In genomic region chr13:109220631-109221030, GRCh38 we compare ENCODE assay signal across 37 cellular contexts.
DNase-seq lines count a peak whose midpoint lies in the region; ATAC-seq, FAIRE-seq and TF ChIP-seq lines count a peak whose summit lies in the region.
"Had no signal": no experiment of that assay in that cellular context is flagged by ENCODE, and none has a peak within 500 bp of the region (broad histone marks: within the 10 kb centered on the region; RNA-seq: fewer than 3 reads in every experiment).

No MANE protein-coding gene starts in this region.

- CTCF ChIA-PET in H1 (lab: Charles Lee; ENCODE audit: partially characterized antibody), result interaction anchor here (1.3 kb wide), 1 partner anchor 407 kb away, joined by 5 read pairs; no protein-coding TSS in a partner anchor

- TF ChIP-seq EP300 in H1 (IDR thresholded peaks at IDR 0.05; ENCODE audit: borderline replicate concordance in 1 of 2, low read depth in 2 of 2, low read length in 2 of 2), result no peak

- no peaks in the 10 kb centered on the region for H3K27me3 Mint-ChIP-seq in activated CD4-positive, alpha-beta T cell treated with anti-CD3 and anti-CD28 coated beads, Interleukin-2, amount 10 ng/mL, durations not matched to agents 24 days and 14 days
- H3K27me3 Mint-ChIP-seq in neural progenitor cell (ENCODE audit: insufficient read depth, low read depth) (peaks cover 3% of the 10 kb centered on the region), HFFc6 (ENCODE audit: insufficient read depth) (no peaks in the 10 kb centered on the region)
- H3K27me3 Mint-ChIP-seq: B cell; CD4-positive, CD25-positive, alpha-beta regulatory T cell; CD8-positive, alpha-beta memory T cell had no signal

- H3K27ac Mint-ChIP-seq in activated CD4-positive, alpha-beta T cell treated with anti-CD3 and anti-CD28 coated beads, Interleukin-2, amount 10 ng/mL, durations not matched to agents 24 days and 14 days, result no peak overlapping the region
- H3K27ac Mint-ChIP-seq in neural progenitor cell (peak overlapping the region; percentile 17), HFFc6 (no peak overlapping the region)
- H3K27ac Mint-ChIP-seq: B cell; CD14-positive monocyte; CD4-positive, alpha-beta memory T cell; CD4-positive, alpha-beta T cell; CD4-positive, CD25-positive, alpha-beta regulatory T cell; CD8-positive, alpha-beta memory T cell; CD8-positive, alpha-beta T cell had no signal

- H2AK5ac ChIP-seq in H1 (ENCODE audit: low read depth, low read length) (no peak overlapping the region), trophoblast cell (ENCODE audit: low read length) (no peak overlapping the region)

- intact Hi-C loops in activated CD4-positive, alpha-beta T cell treated with anti-CD3 and anti-CD28 coated beads, Interleukin-2, amount 10 ng/mL, durations not matched to agents 24 days and 14 days (cut with micrococcal nuclease), result no loop called here

- no peak for TF ChIP-seq POLR2A in H1 (IDR thresholded peaks at IDR 0.05; ENCODE audit: control extremely low read depth in 1 of 2, low read depth in 2 of 2, low read length in 2 of 2)

- H3K4me3 Mint-ChIP-seq in activated CD4-positive, alpha-beta T cell treated with anti-CD3 and anti-CD28 coated beads, Interleukin-2, amount 10 ng/mL, durations not matched to agents 24 days and 14 days, result no peak overlapping the region
- H3K4me3 Mint-ChIP-seq in neural progenitor cell, result no peak overlapping the region
- no peak overlapping the region for H3K4me3 Mint-ChIP-seq in HFFc6
- H3K4me3 Mint-ChIP-seq: B cell; CD14-positive monocyte; CD4-positive, alpha-beta memory T cell; CD4-positive, alpha-beta T cell; CD4-positive, CD25-positive, alpha-beta regulatory T cell; CD8-positive, alpha-beta memory T cell; CD8-positive, alpha-beta T cell had no signal

- H3K79me1 ChIP-seq in H1 (ENCODE audit: low read depth, low read length) (no peaks in the 10 kb centered on the region), trophoblast cell (ENCODE audit: low read length) (no peaks in the 10 kb centered on the region)

- H3K4ac ChIP-seq in H1 (replicated peaks; ENCODE audit: insufficient read length, low read depth, low read length), result no peak overlapping the region
- no peak overlapping the region for H3K4ac ChIP-seq in trophoblast cell (ENCODE audit: low read depth, low read length)

- H4K91ac ChIP-seq in H1 (replicated peaks; ENCODE audit: insufficient read length, low read length), result no peak overlapping the region
- H4K91ac ChIP-seq in trophoblast cell (ENCODE audit: low read depth, low read length), result no peak overlapping the region

- no peaks in the 10 kb centered on the region for H3K4me1 Mint-ChIP-seq in activated CD4-positive, alpha-beta T cell treated with anti-CD3 and anti-CD28 coated beads, Interleukin-2, amount 10 ng/mL, durations not matched to agents 24 days and 14 days
- H3K4me1 Mint-ChIP-seq in neural progenitor cell (no peaks in the 10 kb centered on the region), HFFc6 (ENCODE audit: low read depth) (no peaks in the 10 kb centered on the region)
- H3K4me1 Mint-ChIP-seq: B cell; CD14-positive monocyte; CD4-positive, alpha-beta memory T cell; CD4-positive, CD25-positive, alpha-beta regulatory T cell; CD8-positive, alpha-beta memory T cell had no signal

- H3K27ac ChIP-seq in H1 (ENCODE audit: low read depth, low read length) (no peak overlapping the region), neural progenitor cell (no peak overlapping the region), trophoblast cell (ENCODE audit: low read depth, low read length) (no peak overlapping the region)
- H3K27ac ChIP-seq: 22Rv1; A549; BLaER1; BLaER1 treated with 17β-estradiol and CSF1 and Interleukin-3, amounts not matched to agents 10 nM and 100 nM; C4-2B had no signal

- H2BK12ac ChIP-seq in H1 (ENCODE audit: low read depth, low read length) (no peak overlapping the region), trophoblast cell (ENCODE audit: low read length) (no peak overlapping the region)

- H3K27me3 ChIP-seq in H1 (replicated peaks in 1 of 4; ENCODE audit: control insufficient read depth in 3 of 4, extremely low read depth in 1 of 4, insufficient read depth in 3 of 4, low read length in 3 of 4), result no peaks in the 10 kb centered on the region
- no peaks in the 10 kb centered on the region for H3K27me3 ChIP-seq in neural progenitor cell
- no peaks in the 10 kb centered on the region for H3K27me3 ChIP-seq in trophoblast cell (ENCODE audit: insufficient read depth, low read length)
- H3K27me3 ChIP-seq: BE2C; BLaER1; BLaER1 treated with 17β-estradiol and CSF1 and Interleukin-3, amounts not matched to agents 10 nM and 100 nM had no signal

- H2BK15ac ChIP-seq in H1 (ENCODE audit: low read length), result no peak overlapping the region

- TF ChIP-seq RAD21 in H1 (IDR thresholded peaks at IDR 0.05 in 1 of 2, conservative IDR thresholded peaks at IDR 0.05 in 1 of 2; ENCODE audit: low read depth in 2 of 2, low read length in 2 of 2), result no peak

- H4K5ac ChIP-seq in H1 (ENCODE audit: insufficient read length, low read depth, low read length), result no peak overlapping the region

- TF ChIP-seq CTCF in H1 (IDR thresholded peaks at IDR 0.05; ENCODE audit: control extremely low read depth in 1 of 3, insufficient read depth in 1 of 3, low read depth in 1 of 3, low read length in 3 of 3) (no peak), neural progenitor cell (IDR thresholded peaks at IDR 0.05) (no peak), HFFc6 (IDR thresholded peaks at IDR 0.05) (no peak)

- whole genome bisulfite sequencing in H1 (ENCODE audit: extremely low coverage in 1 of 2, insufficient coverage in 1 of 2, insufficient read length in 1 of 2, insufficient replicate concordance in 2 of 2, low coverage in 1 of 2, low lambda C conversion rate in 2 of 2, missing lambda C conversion rate in 1 of 2), 2 experiments, result 88% methylated on average over 3 of the region's 3 CpGs; no CpG with 5 or more reads in 1 of the 2 experiments
- no CpG with 5 or more reads among the region's 3 CpGs for WGBS in trophoblast cell (ENCODE audit: extremely low coverage, insufficient coverage, insufficient read length)

- H3K18ac ChIP-seq in H1 (ENCODE audit: extremely low read depth, low read length), result no peak overlapping the region
- H3K18ac ChIP-seq in trophoblast cell (ENCODE audit: low read length), result no peak overlapping the region

- H3K9ac ChIP-seq in H1 (replicated peaks in 1 of 4; ENCODE audit: extremely low read depth in 1 of 4, low read depth in 3 of 4, low read length in 3 of 4) (no peak overlapping the region), neural progenitor cell (no peak overlapping the region), trophoblast cell (ENCODE audit: low read length) (no peak overlapping the region)
- H3K9ac ChIP-seq: BLaER1; BLaER1 treated with 17β-estradiol and CSF1 and Interleukin-3, amounts not matched to agents 10 nM and 100 nM had no signal

- H3K79me2 ChIP-seq in H1 (ENCODE audit: control insufficient read depth in 1 of 2, insufficient read depth in 2 of 2, low read length in 2 of 2), result no peaks in the 10 kb centered on the region
- no peaks in the 10 kb centered on the region for H3K79me2 ChIP-seq in neural progenitor cell (ENCODE audit: low read depth)
- no peaks in the 10 kb centered on the region for H3K79me2 ChIP-seq in trophoblast cell (ENCODE audit: control insufficient read depth, insufficient read depth, low read length, poor library complexity)

- peaks cover 5% of the 10 kb centered on the region in 2 experiments; a peak in 2 of 4 replicates for H3K9me3 ChIP-seq in H1 (ENCODE audit: insufficient read depth in 2 of 2, low read depth in 1 of 2, low read length in 1 of 2)
- H3K9me3 ChIP-seq in neural progenitor cell (ENCODE audit: low read depth), result no peaks in the 10 kb centered on the region
- peaks cover 4% of the 10 kb centered on the region for H3K9me3 ChIP-seq in trophoblast cell (ENCODE audit: insufficient read depth, low read depth, low read length)

- no peak for ATAC-seq in GM21381 (IDR thresholded peaks at IDR 0.05; ENCODE audit: unreplicated experiment)
- ATAC-seq: A549; CD8-positive, alpha-beta T cell had no signal

- POLR2A ChIA-PET in H1 (lab: Charles Lee; ENCODE audit: partially characterized antibody), result no interaction called here

- H2AFZ ChIP-seq in H1 (ENCODE audit: low read length) (no peak overlapping the region), neural progenitor cell (replicated peaks) (no peak overlapping the region), trophoblast cell (ENCODE audit: insufficient read depth, low read length, poor library complexity) (no peak overlapping the region)

- H3K4me2 ChIP-seq in H1 (ENCODE audit: insufficient read depth in 1 of 2, low read depth in 2 of 2, low read length in 2 of 2), result no peak overlapping the region
- H3K4me2 ChIP-seq in neural progenitor cell, result no peak overlapping the region
- no peak overlapping the region for H3K4me2 ChIP-seq in trophoblast cell (ENCODE audit: low read length)
- H3K4me2 ChIP-seq: A549; BLaER1; BLaER1 treated with 17β-estradiol and CSF1 and Interleukin-3, amounts not matched to agents 10 nM and 100 nM had no signal

- no peak overlapping the region for H2BK20ac ChIP-seq in H1 (ENCODE audit: low read length)

- H2BK5ac ChIP-seq in H1 (ENCODE audit: low read depth, low read length), result no peak overlapping the region
- H2BK5ac ChIP-seq in trophoblast cell (ENCODE audit: low read depth, low read length, poor library complexity), result no peak overlapping the region

- no peaks in the 10 kb centered on the region for H3K9me3 Mint-ChIP-seq in activated CD4-positive, alpha-beta T cell treated with anti-CD3 and anti-CD28 coated beads, Interleukin-2, amount 10 ng/mL, durations not matched to agents 24 days and 14 days
- H3K9me3 Mint-ChIP-seq in neural progenitor cell, result peaks cover 21% of the 10 kb centered on the region
- peaks cover 14% of the 10 kb centered on the region for H3K9me3 Mint-ChIP-seq in HFFc6

- no peaks in the 10 kb centered on the region for H3F3A ChIP-seq in neural progenitor cell (ENCODE audit: low read depth)

- no peaks in the 10 kb centered on the region for H3K36me3 ChIP-seq in H1 (ENCODE audit: control insufficient read depth in 2 of 4, insufficient read depth in 4 of 4, low read length in 3 of 4)
- H3K36me3 ChIP-seq in neural progenitor cell, result no peaks in the 10 kb centered on the region
- H3K36me3 ChIP-seq in trophoblast cell (ENCODE audit: control insufficient read depth in 1 of 2, insufficient read depth in 2 of 2, low read length in 2 of 2), result no peaks in the 10 kb centered on the region
- H3K36me3 ChIP-seq: BE2C; BLaER1; BLaER1 treated with 17β-estradiol and CSF1 and Interleukin-3, amounts not matched to agents 10 nM and 100 nM had no signal

- H3K4me3 ChIP-seq in H1 (ENCODE audit: extremely low read depth in 1 of 4, insufficient read depth in 2 of 4, low read depth in 3 of 4, low read length in 4 of 4) (no peak overlapping the region), neural progenitor cell (no peak overlapping the region), trophoblast cell (ENCODE audit: low read depth, low read length) (peak overlapping the region; percentile 33)
- H3K4me3 ChIP-seq: A549; BLaER1; BLaER1 treated with 17β-estradiol and CSF1 and Interleukin-3, amounts not matched to agents 10 nM and 100 nM had no signal

- no peaks in the 10 kb centered on the region for H3K4me1 ChIP-seq in H1 (replicated peaks in 1 of 4; ENCODE audit: control insufficient read depth in 3 of 4, insufficient read depth in 4 of 4, low read length in 3 of 4)
- H3K4me1 ChIP-seq in neural progenitor cell, result no peaks in the 10 kb centered on the region
- H3K4me1 ChIP-seq in trophoblast cell (ENCODE audit: control insufficient read depth in 1 of 2, insufficient read depth in 2 of 2, low read length in 2 of 2), result no peaks in the 10 kb centered on the region
- H3K4me1 ChIP-seq: A549; BE2C; BLaER1; BLaER1 treated with 17β-estradiol and CSF1 and Interleukin-3, amounts not matched to agents 10 nM and 100 nM; Caco-2 had no signal

- no peaks in the 10 kb centered on the region for H3K23me2 ChIP-seq in H1 (ENCODE audit: low read depth, low read length)

- H4K8ac ChIP-seq in H1 (ENCODE audit: extremely low read depth, insufficient read depth, low read length), result peak overlapping the region; percentile 21; the same call in 1 of the 2 replicates
- no peak overlapping the region for H4K8ac ChIP-seq in trophoblast cell (ENCODE audit: low read depth, low read length)

- H3K14ac ChIP-seq in H1 (ENCODE audit: insufficient read length), result no peak overlapping the region
- no peak overlapping the region for H3K14ac ChIP-seq in trophoblast cell (ENCODE audit: low read length)

- DNase-seq in activated CD4-positive, alpha-beta T cell treated with anti-CD3 and anti-CD28 coated beads, Interleukin-2, amount 10 ng/mL, durations not matched to agents 24 days and 14 days, result peak; percentile 51
- DNase-seq in activated CD4-positive, alpha-beta T cell treated with anti-CD3 and anti-CD28 coated beads for 48 hours, result no peak
- DNase-seq in H1 (ENCODE audit: low read depth in 1 of 2, low spot score in 2 of 2), result no peak
- no peak for DNase-seq in neural progenitor cell (ENCODE audit: low spot score)
- DNase-seq in trophoblast cell, result no peak
- DNase-seq in NK-92 treated with Interleukin-12 subunit alpha and Interleukin-12 subunit beta, amount 100 ng/mL, for 24 hours (lab: John Stamatoyannopoulos, UW), result no peak
- DNase-seq in HFFc6, result no peak
- DNase-seq: 8988T; ACHN; AML-193; BE2C; C1 segment of cervical spinal cord; Caco-2; Calu3; CD4-positive, alpha-beta memory T cell; CD4-positive, alpha-beta T cell; CD4-positive, CD25-positive, alpha-beta regulatory T cell; CD8-positive, alpha-beta memory T cell; CD8-positive, alpha-beta T cell; COR-L47; DMS 273 treated with DMSO at 0.1 percent for 48 hours; DMS153; DMS53; DMS79; DMS79 treated with DMSO at 0.1 percent for 48 hours; DND-41; EL had no signal

- H3K56ac ChIP-seq in H1 (replicated peaks; ENCODE audit: insufficient read length, low read depth, low read length), result no peak overlapping the region

- no peaks in the 10 kb centered on the region for H3K36me3 Mint-ChIP-seq in activated CD4-positive, alpha-beta T cell treated with anti-CD3 and anti-CD28 coated beads, Interleukin-2, amount 10 ng/mL, durations not matched to agents 24 days and 14 days (ENCODE audit: low read depth)
- H3K36me3 Mint-ChIP-seq in neural progenitor cell (peaks cover 8% of the 10 kb centered on the region), HFFc6 (ENCODE audit: low read depth) (peaks cover 9% of the 10 kb centered on the region)
- H3K36me3 Mint-ChIP-seq: CD14-positive monocyte; CD4-positive, alpha-beta memory T cell; CD4-positive, CD25-positive, alpha-beta regulatory T cell; CD8-positive, alpha-beta memory T cell; CD8-positive, alpha-beta T cell had no signal

- H4K12ac ChIP-seq in trophoblast cell (ENCODE audit: low read depth, low read length), result no peak overlapping the region

- no peak for FAIRE-seq in H1 (lab: Jason Lieb, UNC)
- FAIRE-seq: A204.1, A549, D721Med had no signal

- H4K20me1 ChIP-seq in H1 (replicated peaks in 1 of 2; ENCODE audit: control insufficient read depth in 1 of 2, insufficient read depth in 2 of 2, low read length in 2 of 2), result no peaks in the 10 kb centered on the region
- H4K20me1 ChIP-seq in neural progenitor cell (ENCODE audit: low read depth), result no peaks in the 10 kb centered on the region
- H4K20me1 ChIP-seq: BLaER1; BLaER1 treated with 17β-estradiol and CSF1 and Interleukin-3, amounts not matched to agents 10 nM and 100 nM had no signal

- no peak overlapping the region for H3K23ac ChIP-seq in H1 (ENCODE audit: insufficient read length)
- H3K23ac ChIP-seq in trophoblast cell (ENCODE audit: low read length), result no peak overlapping the region

- H2BK120ac ChIP-seq in H1 (replicated peaks; ENCODE audit: low read depth, low read length) (no peak overlapping the region), trophoblast cell (ENCODE audit: insufficient read depth, low read length, poor library complexity) (no peak overlapping the region)
